ENCODE assay signal across 8 cellular contexts in genomic region chr14:54440454-54440853, GRCh38. TPM values are rescaled to one million over a fixed set of nuclear protein-coding genes. Genes with fewer than 3 reads are reported as not detected.
DNase-seq lines count a peak whose midpoint lies in the region; ATAC-seq, FAIRE-seq and TF ChIP-seq lines count a peak whose summit lies in the region.

No MANE protein-coding gene starts in this region.

- H3K36me3 ChIP-seq in astrocyte (ENCODE audit: insufficient read depth, low read length), result no peaks in the 10 kb centered on the region
- H3K36me3 ChIP-seq in left lung, result no peaks in the 10 kb centered on the region
- H3K36me3 ChIP-seq in tibial nerve, result no peaks in the 10 kb centered on the region

- TF ChIP-seq CTCF in astrocyte (IDR thresholded peaks at IDR 0.05; ENCODE audit: insufficient read depth, low read depth, low read length) (no peak), left lung (IDR thresholded peaks at IDR 0.05) (no peak), tibial nerve (IDR thresholded peaks at IDR 0.05) (no peak)

- peak overlapping the region; percentile 85 for H2AFZ ChIP-seq in astrocyte (ENCODE audit: low read depth, low read length)

- H3K27ac ChIP-seq in astrocyte (ENCODE audit: low read depth, low read length) (peak overlapping the region; percentile 96), left lung (peak overlapping the region; percentile 92 to 94), tibial nerve (peak overlapping the region; percentile 85 to 94 (median 86))

- no peak for ATAC-seq in left lung

- no peak for DNase-seq in activated naive CD4-positive, alpha-beta T cell treated with anti-CD3 and anti-CD28 coated beads for 36 hours
- no peak for DNase-seq in activated naive CD4-positive, alpha-beta T cell treated with anti-CD3 and anti-CD28 coated beads, Interleukin-2, amount 50 U/mL, for 16 hours
- DNase-seq in astrocyte (ENCODE audit: low read depth) (no peak), left lung (no peak), tibial nerve (ENCODE audit: low spot score in 2 of 2) (no peak), SK-N-DZ (ENCODE audit: low spot score) (no peak), RKO (ENCODE audit: low spot score) (no peak), GOT3 (lab: John Stamatoyannopoulos, UW) (no peak)

- H3K36me3 Mint-ChIP-seq in activated naive CD4-positive, alpha-beta T cell treated with anti-CD3 and anti-CD28 coated beads for 36 hours (ENCODE audit: low read depth), result peaks cover 17% of the 10 kb centered on the region
- no peaks in the 10 kb centered on the region for H3K36me3 Mint-ChIP-seq in astrocyte (ENCODE audit: low read depth, unreplicated experiment)

- intact Hi-C loops in activated naive CD4-positive, alpha-beta T cell treated with anti-CD3 and anti-CD28 coated beads for 36 hours (cut with micrococcal nuclease), result loop anchor here (1.0 to 5.0 kb wide), 3 partner anchors 12 to 462 kb away; partner anchors contain the start of gene GCH1
- intact Hi-C loops in left lung (cut with DNase I), result no loop called here

- peaks cover 50% of the 10 kb centered on the region for H4K20me1 ChIP-seq in astrocyte (ENCODE audit: insufficient read depth, low read length)

- H3K4me2 ChIP-seq in astrocyte (ENCODE audit: low read length), result peak overlapping the region; percentile 92

- no peak for TF ChIP-seq POLR2A in tibial nerve (IDR thresholded peaks at IDR 0.05)

- peak overlapping the region; percentile 87 for H3K4me3 Mint-ChIP-seq in activated naive CD4-positive, alpha-beta T cell treated with anti-CD3 and anti-CD28 coated beads for 36 hours
- H3K4me3 Mint-ChIP-seq in astrocyte (ENCODE audit: unreplicated experiment), result peak overlapping the region; percentile 89

- peaks cover 54% of the 10 kb centered on the region for H3K79me2 ChIP-seq in astrocyte (ENCODE audit: insufficient read depth, low read length)

- peak overlapping the region; percentile 96 for H3K9ac ChIP-seq in astrocyte (ENCODE audit: low read length)

- WGBS in tibial nerve, 2 donors, result 1% methylated on average over 4 of the region's 4 CpGs

- CTCF ChIA-PET in activated naive CD4-positive, alpha-beta T cell treated with anti-CD3 and anti-CD28 coated beads for 36 hours (lab: Charles Lee), result interaction anchor here (1.2 kb wide), 1 partner anchor 22 kb away, joined by 4 read pairs; no protein-coding TSS in a partner anchor

- no peak for TF ChIP-seq EP300 in tibial nerve (IDR thresholded peaks at IDR 0.05)

- H3K27me3 Mint-ChIP-seq in activated naive CD4-positive, alpha-beta T cell treated with anti-CD3 and anti-CD28 coated beads for 36 hours (ENCODE audit: low read depth), result no peaks in the 10 kb centered on the region
- H3K27me3 Mint-ChIP-seq in astrocyte (ENCODE audit: low read depth, unreplicated experiment), result no peaks in the 10 kb centered on the region

- peaks cover 20% of the 10 kb centered on the region for H3K4me1 ChIP-seq in astrocyte (ENCODE audit: insufficient read depth, low read length)
- peaks cover 10 to 57% of the 10 kb centered on the region in 2 donors for H3K4me1 ChIP-seq in left lung
- H3K4me1 ChIP-seq in tibial nerve, result peaks cover 0 to 36% (median 7%) of the 10 kb centered on the region in 4 donors

- H3K27me3 ChIP-seq in astrocyte (ENCODE audit: insufficient read depth, low read length), result no peaks in the 10 kb centered on the region
- no peaks in the 10 kb centered on the region for H3K27me3 ChIP-seq in left lung
- no peaks in the 10 kb centered on the region for H3K27me3 ChIP-seq in tibial nerve

- peak overlapping the region; percentile 79 for H3K27ac Mint-ChIP-seq in activated naive CD4-positive, alpha-beta T cell treated with anti-CD3 and anti-CD28 coated beads for 36 hours
- peak overlapping the region; percentile 80 for H3K27ac Mint-ChIP-seq in astrocyte (ENCODE audit: unreplicated experiment)

- peaks cover 54% of the 10 kb centered on the region for H3K4me1 Mint-ChIP-seq in activated naive CD4-positive, alpha-beta T cell treated with anti-CD3 and anti-CD28 coated beads for 36 hours (ENCODE audit: low read depth)
- H3K4me1 Mint-ChIP-seq in astrocyte (ENCODE audit: low read depth, unreplicated experiment), result peaks cover 24% of the 10 kb centered on the region

- no peaks in the 10 kb centered on the region for H3K9me3 Mint-ChIP-seq in activated naive CD4-positive, alpha-beta T cell treated with anti-CD3 and anti-CD28 coated beads for 36 hours
- no peaks in the 10 kb centered on the region for H3K9me3 Mint-ChIP-seq in astrocyte (ENCODE audit: unreplicated experiment)

- H3K9me3 ChIP-seq in astrocyte (ENCODE audit: insufficient read depth, low read depth, low read length) (no peaks in the 10 kb centered on the region), left lung (no peaks in the 10 kb centered on the region), tibial nerve (no peaks in the 10 kb centered on the region)

- peak overlapping the region; percentile 79 for H3K4me3 ChIP-seq in astrocyte (ENCODE audit: insufficient read depth, low read depth, low read length)
- peak overlapping the region; percentile 49 to 70 for H3K4me3 ChIP-seq in left lung
- peak overlapping the region; percentile 45 to 84 (median 63) for H3K4me3 ChIP-seq in tibial nerve

- no peak for FAIRE-seq in astrocyte (lab: Jason Lieb, UNC)

RNA-seq across cellular contexts. Expression of gene CNIH1, which starts 0.7 kb away (rescaled TPM):
- total RNA-seq in activated naive CD4-positive, alpha-beta T cell treated with anti-CD3 and anti-CD28 coated beads for 36 hours, result 10 to 100 TPM; 68.1 to 78.4 TPM
- total RNA-seq in astrocyte (148 and 156 TPM in 2 replicates), left lung (100 to 1,000 TPM; 124 to 145 TPM), tibial nerve (10 to 100 TPM; 29.3 to 61.8 (median 59.5) TPM)
- 61.3 and 87.0 TPM in 2 replicates for polyA plus RNA-seq in SK-N-DZ (2014; cell fraction: cytosol; rRNA removed)
- 44.8 and 57.5 TPM in 2 replicates for polyA plus RNA-seq in SK-N-DZ (2014; cell fraction: nucleus; rRNA removed)

RNA-seq across cellular contexts. Expression of gene CDKN3, which starts 43.6 kb away (rescaled TPM):
- 100 to 1,000 TPM in 1 of 2 experiments, 10 to 100 TPM in 1; 96.5 to 101 TPM for total RNA-seq in activated naive CD4-positive, alpha-beta T cell treated with anti-CD3 and anti-CD28 coated beads for 36 hours
- 1.6 and 2.4 TPM in 2 replicates for total RNA-seq in astrocyte
- 10 to 100 TPM in 1 of 2 donors, 1 to 10 TPM in 1; 2.7 to 12.7 TPM for total RNA-seq in left lung
- total RNA-seq in tibial nerve, result 1 to 10 TPM in 2 of 4 donors, not detected in 2; 3.6 to 4.6 TPM
- polyA plus RNA-seq in SK-N-DZ (2014; cell fraction: cytosol; rRNA removed), result 62.7 and 103 TPM in 2 replicates
- polyA plus RNA-seq in SK-N-DZ (2014; cell fraction: nucleus; rRNA removed), result 47.5 and 51.6 TPM in 2 replicates

RNA-seq across cellular contexts. Expression of gene GMFB, which starts 48.3 kb away (rescaled TPM):
- 10 to 100 TPM; 29.5 to 33.4 TPM for total RNA-seq in activated naive CD4-positive, alpha-beta T cell treated with anti-CD3 and anti-CD28 coated beads for 36 hours
- total RNA-seq in astrocyte (69.4 and 73.4 TPM in 2 replicates), left lung (10 to 100 TPM; 54.8 to 70.3 TPM), tibial nerve (100 to 1,000 TPM in 1 of 4 donors, 10 to 100 TPM in 3; 41.8 to 111 (median 72.6) TPM)
- 59.8 and 77.5 TPM in 2 replicates for polyA plus RNA-seq in SK-N-DZ (2014; cell fraction: cytosol; rRNA removed)
- polyA plus RNA-seq in SK-N-DZ (2014; cell fraction: nucleus; rRNA removed), result 34.4 and 37.6 TPM in 2 replicates

Comparison
In these comparisons a context has a peak if more than half of its experiments do, and no peak if none do; other contexts are left out.
1. RNA of gene CDKN3, which starts 43.6 kb away (total RNA-seq): 96.5 to 101 TPM in activated naive CD4-positive, alpha-beta T cell treated with anti-CD3 and anti-CD28 coated beads for 36 hours; 2.7 to 12.7 TPM in left lung, 3.6 to 4.6 TPM in tibial nerve and 1.6 to 2.4 TPM in astrocyte; every median in the first group is over 4 times any median in the second.
2. Peak in every context shown above with its lines, with median percentiles within 50 percentile points of each other: H3K27ac ChIP-seq and H3K4me3 ChIP-seq.